In the genomic region with DNA sequence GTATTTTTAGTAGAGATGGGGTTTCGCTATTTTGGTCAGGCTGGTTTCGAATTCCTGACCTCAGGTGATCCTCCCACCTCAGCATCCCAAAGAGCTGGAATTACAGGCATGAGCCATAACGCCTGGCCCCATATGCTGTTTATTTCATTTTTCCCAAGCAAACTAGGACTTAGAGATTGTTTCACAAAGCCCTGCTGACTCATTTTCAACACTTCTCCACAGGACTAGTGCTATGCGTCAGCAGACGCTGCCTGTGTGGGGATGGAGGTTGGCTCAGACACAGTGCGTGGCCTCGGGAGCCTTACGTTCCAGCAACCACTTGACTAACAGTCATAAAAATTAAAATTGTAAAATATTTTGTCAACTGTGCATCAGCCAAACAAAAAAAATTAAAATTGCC, we compare ENCODE assay signal across 11 cellular contexts. TPM values are rescaled to one million over a fixed set of nuclear protein-coding genes. Genes with fewer than 3 reads are reported as not detected.
A peak's percentile ranks its signal among the peaks of the same experiment; 100 is the strongest.
DNase-seq lines count a peak whose midpoint lies in the region; ATAC-seq and TF ChIP-seq lines count a peak whose summit lies in the region.
"Had no signal": no experiment of that assay in that cellular context is flagged by ENCODE, and none has a peak within 500 bp of the region (broad histone marks: within the 10 kb centered on the region; RNA-seq: fewer than 3 reads in every experiment).

No MANE protein-coding gene starts in this region.

- no peaks in the 10 kb centered on the region for H3K27me3 ChIP-seq in lung (ENCODE audit: control insufficient read depth, insufficient read depth)

- peak; percentile 15 for DNase-seq in stimulated activated CD4-positive, alpha-beta T cell treated with anti-CD3 and anti-CD28 coated beads, Interleukin-1b, Interleukin-23, amount 100 ng/mL, for 48 hours
- DNase-seq in stimulated activated CD4-positive, alpha-beta T cell treated with anti-CD3 and anti-CD28 coated beads, Interleukin-4, amount 100 ng/mL, for 1 hour, result no peak
- DNase-seq in cardiac fibroblast (ENCODE audit: low read depth in 2 of 2) (peak; percentile 96 to 97), lung (ENCODE audit: low spot score) (peak; percentile 40), SIG-M5 treated with dmso at 0.1 percent for 504 hours (lab: John Stamatoyannopoulos, UW; ENCODE audit: unreplicated experiment) (no peak), SW 1271 (lab: John Stamatoyannopoulos, UW) (no peak), DMS 273 (lab: John Stamatoyannopoulos, UW; ENCODE audit: unreplicated experiment) (no peak)
- DNase-seq: COR-L47, NCI-H1436, retina had no signal

- no peak overlapping the region for H3K27ac ChIP-seq in lung (ENCODE audit: low read depth in 1 of 2, low read length in 1 of 2)

- ATAC-seq in lung (ENCODE audit: insufficient read depth, low FRiP score), result no peak
- no peak for ATAC-seq in HG03457 (IDR thresholded peaks at IDR 0.05; ENCODE audit: unreplicated experiment)

- peaks cover 0 to 1% of the 10 kb centered on the region in 2 donors for H3K9me3 ChIP-seq in lung (ENCODE audit: control insufficient read depth in 2 of 2, insufficient read depth in 1 of 2, low read length in 1 of 2)

- TF ChIP-seq CTCF in cardiac fibroblast (IDR thresholded peaks at IDR 0.05; ENCODE audit: low read depth, low read length) (no peak), lung (IDR thresholded peaks at IDR 0.05; ENCODE audit: control extremely low read depth, extremely low read depth) (no peak)

- no peak overlapping the region for H3K4me3 ChIP-seq in cardiac fibroblast (replicated peaks in 1 of 2; ENCODE audit: low read depth in 2 of 2, low read length in 2 of 2)
- H3K4me3 ChIP-seq in lung, result no peak overlapping the region

- WGBS in lung, 2 donors, result 78 to 86% methylated on average over 8 of the region's 8 CpGs

- peaks cover 3 to 6% of the 10 kb centered on the region in 2 donors for H3K4me1 ChIP-seq in lung (ENCODE audit: control insufficient read depth in 2 of 2, insufficient read depth in 2 of 2, low read length in 2 of 2)

- H3K36me3 ChIP-seq in lung (ENCODE audit: control insufficient read depth in 2 of 2, insufficient read depth in 2 of 2, low read length in 2 of 2), result no peaks in the 10 kb centered on the region

RNA-seq across cellular contexts. Expression of a gene that starts 22.7 kb away (rescaled TPM):
- 10 to 100 TPM; 18.2 to 40.4 TPM for total RNA-seq in lung
- polyA plus RNA-seq in lung, result 10 to 100 TPM in 1 of 2 donors, 1 to 10 TPM in 1; 9.6 to 10.2 TPM

Comparison
In these comparisons a context has a peak if more than half of its experiments do, and no peak if none do; other contexts are left out.
1. DNase-seq: peak in stimulated activated CD4-positive, alpha-beta T cell treated with anti-CD3 and anti-CD28 coated beads, Interleukin-1b, Interleukin-23, amount 100 ng/mL, for 48 hours (single experiment), cardiac fibroblast (2 of 2) and lung (single experiment); none in stimulated activated CD4-positive, alpha-beta T cell treated with anti-CD3 and anti-CD28 coated beads, Interleukin-4, amount 100 ng/mL, for 1 hour (single experiment), SIG-M5 treated with dmso at 0.1 percent for 504 hours (single experiment), SW 1271 (0 of 2) and DMS 273 (single experiment).